ENCODE assay signal across 18 cellular contexts in genomic region chr21:45963225-45963555, GRCh38.
"Had no signal": no experiment of that assay in that cellular context is flagged by ENCODE, and none has a peak within 500 bp of the region (broad histone marks: within the 10 kb centered on the region; RNA-seq: fewer than 3 reads in every experiment).

No MANE protein-coding gene starts in this region.

- H3K27ac Mint-ChIP-seq: activated naive CD8-positive, alpha-beta T cell treated with anti-CD3 and anti-CD28 coated beads for 36 hours; activated T-helper 1 cell treated with anti-CD3 and anti-CD28 coated beads, Interleukin-12 subunit alpha, Interleukin-12 subunit beta, Interleukin-2, Interleukin-4 antibody, amounts not matched to agents 30 ng/mL and 10 ng/mL and 1 ng/mL, durations not matched to agents 14 hours and 24 hours and 36 hours; neural progenitor cell had no signal

- H3K36me3 Mint-ChIP-seq: activated naive CD8-positive, alpha-beta T cell treated with anti-CD3 and anti-CD28 coated beads for 36 hours; neural progenitor cell had no signal

- H3K36me3 ChIP-seq: brain microvascular endothelial cell, neural progenitor cell, pancreas, tibial nerve, uterus had no signal

- H3K9me3 ChIP-seq: pancreas, uterus had no signal

- ATAC-seq: activated CD4-positive, CD25-positive, alpha-beta regulatory T cell treated with anti-CD3 and anti-CD28 coated beads, Interleukin-2, amount 50 U/mL, for 24 hours; pancreas had no signal

- DNase-seq: activated naive CD8-positive, alpha-beta T cell treated with anti-CD3 and anti-CD28 coated beads for 36 hours; brain microvascular endothelial cell; cerebellar nuclear complex; hippocampal formation; midbrain; pancreas; stimulated activated CD4-positive, alpha-beta T cell treated with anti-CD3 and anti-CD28 coated beads, Interleukin-4, amount 100 ng/mL, for 24 hours; stimulated activated naive CD4-positive, alpha-beta T cell; T-helper 1 cell; T1000 had no signal

- H3K27ac ChIP-seq: brain microvascular endothelial cell, epithelial cell of prostate, neural progenitor cell, pancreas, skin epidermis, tibial nerve had no signal

- H3K4me1 ChIP-seq: neural progenitor cell, pancreas, uterus had no signal

- H3K27me3 ChIP-seq: brain microvascular endothelial cell, neural progenitor cell, pancreas, tibial nerve, uterus had no signal

- H3K4me1 Mint-ChIP-seq: activated naive CD8-positive, alpha-beta T cell treated with anti-CD3 and anti-CD28 coated beads for 36 hours; neural progenitor cell had no signal

- H3K4me3 Mint-ChIP-seq: activated naive CD8-positive, alpha-beta T cell treated with anti-CD3 and anti-CD28 coated beads for 36 hours; activated T-helper 1 cell treated with anti-CD3 and anti-CD28 coated beads, Interleukin-12 subunit alpha, Interleukin-12 subunit beta, Interleukin-2, Interleukin-4 antibody, amounts not matched to agents 30 ng/mL and 10 ng/mL and 1 ng/mL, durations not matched to agents 14 hours and 24 hours and 36 hours; neural progenitor cell had no signal

- H3K4me3 ChIP-seq: lung, neural progenitor cell, pancreas, skin epidermis, tibial nerve, uterus had no signal
